32 cellular contexts compared by ENCODE assay signal in genomic region chr5:17339841-17340240, GRCh38.
"Had no signal": no experiment of that assay in that cellular context is flagged by ENCODE, and none has a peak within 500 bp of the region (broad histone marks: within the 10 kb centered on the region; RNA-seq: fewer than 3 reads in every experiment).

No MANE protein-coding gene starts in this region.

- H3K27me3 ChIP-seq: gastroesophageal sphincter, neutrophil, pancreas, right atrium auricular region, suprapubic skin, transverse colon, vagina had no signal

- H3K27me3 Mint-ChIP-seq: effector memory CD8-positive, alpha-beta T cell; memory B cell; natural killer cell treated with Interleukin-12 subunit alpha and Interleukin-12 subunit beta and Interleukin-15 and Interleukin-18, amount 100 ng/mL, for 72 hours; progenitor cell of endocrine pancreas; stimulated activated naive CD8-positive, alpha-beta T cell treated with anti-CD3 and anti-CD28 coated beads, Interleukin-15, amount 100 ng/mL, for 72 hours had no signal

- H3K36me3 ChIP-seq: gastroesophageal sphincter, heart right ventricle, lower lobe of right lung, neutrophil, pancreas, right atrium auricular region, suprapubic skin, transverse colon, vagina had no signal

- H3K4me1 Mint-ChIP-seq: stimulated activated naive CD8-positive, alpha-beta T cell treated with anti-CD3 and anti-CD28 coated beads, Interleukin-15, amount 100 ng/mL, for 72 hours had no signal

- ATAC-seq: effector memory CD8-positive, alpha-beta T cell; esophagus mucosa; gastroesophageal sphincter; heart right ventricle; left cardiac atrium; left ventricle myocardium superior; lower lobe of right lung; mucosa of descending colon; natural killer cell treated with Interleukin-12 subunit alpha and Interleukin-12 subunit beta and Interleukin-15 and Interleukin-18, amount 100 ng/mL, for 72 hours; pancreas; sciatic nerve; stimulated activated naive CD8-positive, alpha-beta T cell treated with anti-CD3 and anti-CD28 coated beads, Interleukin-15, amount 100 ng/mL, for 72 hours had no signal

- H3K4me3 ChIP-seq: coronary artery, gastroesophageal sphincter, heart right ventricle, lower lobe of right lung, mucosa of descending colon, pancreas, right atrium auricular region, smooth muscle cell, suprapubic skin, transverse colon, vagina had no signal

- H3K27ac ChIP-seq: coronary artery, epithelial cell of prostate, gastroesophageal sphincter, heart right ventricle, lower lobe of right lung, neutrophil, pancreas, right atrium auricular region, suprapubic skin, transverse colon, vagina had no signal

- DNase-seq: dermis blood vessel endothelial cell; effector memory CD8-positive, alpha-beta T cell; foreskin fibroblast; heart right ventricle; hippocampal formation; left cardiac atrium; left ventricle myocardium superior; lower lobe of right lung; mucosa of descending colon; naive B cell; pancreas; stimulated activated CD4-positive, alpha-beta T cell treated with anti-CD3 and anti-CD28 coated beads, Interleukin-12 subunit alpha, Interleukin-12 subunit beta, amount 100 ng/mL, for 4 hours; stimulated activated CD4-positive, alpha-beta T cell treated with anti-CD3 and anti-CD28 coated beads, Interleukin-1b, Interleukin-23, amount 100 ng/mL, for 48 hours; stimulated activated CD4-positive, alpha-beta T cell treated with anti-CD3 and anti-CD28 coated beads, Interleukin-4, amount 100 ng/mL, for 1 hour; stimulated activated CD8-positive, alpha-beta memory T cell treated with anti-CD3 and anti-CD28 coated beads, Interleukin-4, amount 100 ng/mL, for 48 hours; stimulated activated naive CD4-positive, alpha-beta T cell; stimulated activated naive CD8-positive, alpha-beta T cell treated with anti-CD3 and anti-CD28 coated beads, Interleukin-15, amount 100 ng/mL, for 72 hours; transverse colon had no signal

- H3K4me1 ChIP-seq: gastroesophageal sphincter, heart right ventricle, pancreas, right atrium auricular region, suprapubic skin, transverse colon, vagina had no signal

- H3K4me2 ChIP-seq: smooth muscle cell had no signal

- H3K9me3 ChIP-seq: gastroesophageal sphincter, lower lobe of right lung, mucosa of descending colon, neutrophil, pancreas, right atrium auricular region, suprapubic skin, transverse colon, vagina had no signal

- H3K27ac Mint-ChIP-seq: effector memory CD8-positive, alpha-beta T cell; memory B cell; natural killer cell treated with Interleukin-12 subunit alpha and Interleukin-12 subunit beta and Interleukin-15 and Interleukin-18, amount 100 ng/mL, for 72 hours; progenitor cell of endocrine pancreas; stimulated activated naive CD8-positive, alpha-beta T cell treated with anti-CD3 and anti-CD28 coated beads, Interleukin-15, amount 100 ng/mL, for 72 hours had no signal

- H3K36me3 Mint-ChIP-seq: natural killer cell treated with Interleukin-12 subunit alpha and Interleukin-12 subunit beta and Interleukin-15 and Interleukin-18, amount 100 ng/mL, for 72 hours had no signal

- H3K4me3 Mint-ChIP-seq: effector memory CD8-positive, alpha-beta T cell; memory B cell; naive B cell; natural killer cell treated with Interleukin-12 subunit alpha and Interleukin-12 subunit beta and Interleukin-15 and Interleukin-18, amount 100 ng/mL, for 72 hours; neural crest cell; stimulated activated naive CD8-positive, alpha-beta T cell treated with anti-CD3 and anti-CD28 coated beads, Interleukin-15, amount 100 ng/mL, for 72 hours had no signal
